Comparison of ENCODE assay signal across 8 cellular contexts in genomic region chr11:116835042-116835772, GRCh38. TPM values are rescaled to one million over a fixed set of nuclear protein-coding genes. Genes with fewer than 3 reads are reported as not detected.
DNase-seq lines count a peak whose midpoint lies in the region; ATAC-seq, FAIRE-seq and TF ChIP-seq lines count a peak whose summit lies in the region.

No MANE protein-coding gene starts in this region.

- POLR2A ChIA-PET in activated B cell treated with CpG ODN at 0.5 μM for 24 hours (lab: Charles Lee) = interaction anchor here (0.5 to 2.2 kb wide), 9 partner anchors 18 to 396 kb away, joined by 3 to 8 read pairs (median 4); partner anchors contain the start of genes APOA5, BUD13, PCSK7 and ZPR1

- H3K4me3 Mint-ChIP-seq in activated B cell treated with CpG ODN at 0.5 μM for 24 hours = peak overlapping the region; percentile 75
- peak overlapping the region; percentile 69 to 82 for H3K4me3 Mint-ChIP-seq in stimulated activated naive CD8-positive, alpha-beta T cell treated with anti-CD3 and anti-CD28 coated beads, Interleukin-15, amount 100 ng/mL, for 72 hours

- no peaks in the 10 kb centered on the region for H3K36me3 ChIP-seq in iPS-15b (ENCODE audit: control insufficient read depth, insufficient read depth, low read length)

- no peak for TF ChIP-seq POLR2A in GM12891 (IDR thresholded peaks at IDR 0.05; ENCODE audit: low read depth, low read length)

- H3K9ac ChIP-seq in iPS-15b (ENCODE audit: low read depth, low read length) = no peak overlapping the region

- no peaks in the 10 kb centered on the region for H3K27me3 ChIP-seq in iPS-15b (ENCODE audit: control insufficient read depth, insufficient read depth, low read length)

- peaks cover 2% of the 10 kb centered on the region for H3K4me1 ChIP-seq in iPS-15b (ENCODE audit: control insufficient read depth, insufficient read depth, low read length)

- TF ChIP-seq CTCF in activated B cell treated with CpG ODN at 0.5 μM for 24 hours (IDR thresholded peaks at IDR 0.05) = no peak

- peak; percentile 41 for FAIRE-seq in GM12891 (lab: Jason Lieb, UNC)

- intact Hi-C loops in activated B cell treated with CpG ODN at 0.5 μM for 24 hours (cut with micrococcal nuclease) = no loop called here

- H3K4me3 ChIP-seq in iPS-15b (ENCODE audit: low read depth, low read length) = peak overlapping the region; percentile 53

- H3K27ac Mint-ChIP-seq in activated B cell treated with CpG ODN at 0.5 μM for 24 hours = no peak overlapping the region
- H3K27ac Mint-ChIP-seq in stimulated activated naive CD8-positive, alpha-beta T cell treated with anti-CD3 and anti-CD28 coated beads, Interleukin-15, amount 100 ng/mL, for 72 hours = peak overlapping the region in 1 of 2 donors; percentile 54

- H3K4me1 Mint-ChIP-seq in activated B cell treated with CpG ODN at 0.5 μM for 24 hours = peaks cover 13% of the 10 kb centered on the region
- peaks cover 20% of the 10 kb centered on the region for H3K4me1 Mint-ChIP-seq in stimulated activated naive CD8-positive, alpha-beta T cell treated with anti-CD3 and anti-CD28 coated beads, Interleukin-15, amount 100 ng/mL, for 72 hours

- no peaks in the 10 kb centered on the region for H3K36me3 Mint-ChIP-seq in activated B cell treated with CpG ODN at 0.5 μM for 24 hours (ENCODE audit: low read depth)

- DNase-seq in GM12891 (ENCODE audit: insufficient read length, low spot score) (peak; percentile 39), activated B cell treated with CpG ODN at 0.5 μM for 24 hours (peak; percentile 21), activated gamma-delta T cell treated with Interleukin-2 at 50 U/mL for 16 hours (no peak), mucosa of gallbladder (ENCODE audit: low spot score) (no peak)
- DNase-seq in stimulated activated naive CD8-positive, alpha-beta T cell treated with anti-CD3 and anti-CD28 coated beads, Interleukin-15, amount 100 ng/mL, for 72 hours = no peak

- ATAC-seq in HG02981 (IDR thresholded peaks at IDR 0.05; ENCODE audit: unreplicated experiment) (peak; percentile 11), activated B cell treated with CpG ODN at 0.5 μM for 24 hours (ENCODE audit: low read depth) (peak; percentile 12), HG02610 (IDR thresholded peaks at IDR 0.05; ENCODE audit: unreplicated experiment) (no peak)
- peak; percentile 21 for ATAC-seq in stimulated activated naive CD8-positive, alpha-beta T cell treated with anti-CD3 and anti-CD28 coated beads, Interleukin-15, amount 100 ng/mL, for 72 hours

- no peaks in the 10 kb centered on the region for H3K9me3 Mint-ChIP-seq in activated B cell treated with CpG ODN at 0.5 μM for 24 hours
- no peaks in the 10 kb centered on the region for H3K9me3 Mint-ChIP-seq in stimulated activated naive CD8-positive, alpha-beta T cell treated with anti-CD3 and anti-CD28 coated beads, Interleukin-15, amount 100 ng/mL, for 72 hours

- H3K27me3 Mint-ChIP-seq in activated B cell treated with CpG ODN at 0.5 μM for 24 hours = peaks cover 4% of the 10 kb centered on the region
- H3K27me3 Mint-ChIP-seq in stimulated activated naive CD8-positive, alpha-beta T cell treated with anti-CD3 and anti-CD28 coated beads, Interleukin-15, amount 100 ng/mL, for 72 hours = peaks cover 8% of the 10 kb centered on the region

- CTCF ChIA-PET in activated B cell treated with CpG ODN at 0.5 μM for 24 hours (lab: Charles Lee) = interaction anchor here (0.7 to 2.8 kb wide), 14 partner anchors 13 to 1421 kb away, joined by 3 to 28 read pairs (median 4); partner anchors contain the start of genes APOA5 and ZPR1

- no peaks in the 10 kb centered on the region for H3K9me3 ChIP-seq in iPS-15b (ENCODE audit: control insufficient read depth, insufficient read depth, low read length)

TF ChIP-seq in GM12891, 5 proteins besides CTCF, POLR2A, EP300 and RAD21:
- TF ChIP-seq POLR2AphosphoS5 (IDR thresholded peaks at IDR 0.05; ENCODE audit: low read depth, low read length) = no peak
- TF ChIP-seq SPI1 (IDR thresholded peaks at IDR 0.05; ENCODE audit: low read depth, low read length) = peak; percentile 33; the same call in 1 of the 2 replicates

RNA-seq across cellular contexts. Expression of gene APOA1, which starts 2.2 kb away (rescaled TPM):
- polyA plus RNA-seq in GM12891 (2012; ENCODE audit: low read depth, missing spikeins) = 0.23 TPM
- total RNA-seq in activated B cell treated with CpG ODN at 0.5 μM for 24 hours (0.31 TPM in 1 of 2 replicates, not detected in the other), mucosa of gallbladder (23.3 TPM)

RNA-seq across cellular contexts. Expression of gene APOC3, which starts 5.5 kb away (rescaled TPM):
- polyA plus RNA-seq in GM12891 (2012; ENCODE audit: low read depth, missing spikeins) = not detected
- total RNA-seq in activated B cell treated with CpG ODN at 0.5 μM for 24 hours = not detected in 2 replicates
- total RNA-seq in mucosa of gallbladder = 8.4 TPM

RNA-seq across cellular contexts. Expression of gene APOA4, which starts 12.1 kb away (rescaled TPM):
- not detected for polyA plus RNA-seq in GM12891 (2012; ENCODE audit: low read depth, missing spikeins)
- not detected in 2 replicates for total RNA-seq in activated B cell treated with CpG ODN at 0.5 μM for 24 hours
- total RNA-seq in mucosa of gallbladder = not detected

RNA-seq across cellular contexts. Expression of gene APOA5, which starts 43.5 kb away (rescaled TPM):
- not detected for polyA plus RNA-seq in GM12891 (2012; ENCODE audit: low read depth, missing spikeins)
- total RNA-seq in activated B cell treated with CpG ODN at 0.5 μM for 24 hours = not detected in 2 replicates
- total RNA-seq in mucosa of gallbladder = 0.29 TPM

RNA-seq across cellular contexts. Expression of gene ZPR1, which starts 47.4 kb away (rescaled TPM):
- polyA plus RNA-seq in GM12891 (2012; ENCODE audit: low read depth, missing spikeins) = 32.3 TPM
- 69.0 and 78.7 TPM in 2 replicates for total RNA-seq in activated B cell treated with CpG ODN at 0.5 μM for 24 hours
- total RNA-seq in mucosa of gallbladder = 48.1 TPM

Comparison
In these comparisons a context has a peak if more than half of its experiments do, and no peak if none do; other contexts are left out.
1. DNase-seq: peak in GM12891 (single experiment) and activated B cell treated with CpG ODN at 0.5 μM for 24 hours (single experiment); none in stimulated activated naive CD8-positive, alpha-beta T cell treated with anti-CD3 and anti-CD28 coated beads, Interleukin-15, amount 100 ng/mL, for 72 hours (0 of 2), activated gamma-delta T cell treated with Interleukin-2 at 50 U/mL for 16 hours (single experiment) and mucosa of gallbladder (single experiment).
2. RNA of gene APOA1, which starts 2.2 kb away (total RNA-seq): 23.3 TPM in mucosa of gallbladder (single experiment); 0.31 TPM in activated B cell treated with CpG ODN at 0.5 μM for 24 hours; every median in the first group is over 10 times any median in the second.